1 cellular context compared by ENCODE assay signal in the genomic region with DNA sequence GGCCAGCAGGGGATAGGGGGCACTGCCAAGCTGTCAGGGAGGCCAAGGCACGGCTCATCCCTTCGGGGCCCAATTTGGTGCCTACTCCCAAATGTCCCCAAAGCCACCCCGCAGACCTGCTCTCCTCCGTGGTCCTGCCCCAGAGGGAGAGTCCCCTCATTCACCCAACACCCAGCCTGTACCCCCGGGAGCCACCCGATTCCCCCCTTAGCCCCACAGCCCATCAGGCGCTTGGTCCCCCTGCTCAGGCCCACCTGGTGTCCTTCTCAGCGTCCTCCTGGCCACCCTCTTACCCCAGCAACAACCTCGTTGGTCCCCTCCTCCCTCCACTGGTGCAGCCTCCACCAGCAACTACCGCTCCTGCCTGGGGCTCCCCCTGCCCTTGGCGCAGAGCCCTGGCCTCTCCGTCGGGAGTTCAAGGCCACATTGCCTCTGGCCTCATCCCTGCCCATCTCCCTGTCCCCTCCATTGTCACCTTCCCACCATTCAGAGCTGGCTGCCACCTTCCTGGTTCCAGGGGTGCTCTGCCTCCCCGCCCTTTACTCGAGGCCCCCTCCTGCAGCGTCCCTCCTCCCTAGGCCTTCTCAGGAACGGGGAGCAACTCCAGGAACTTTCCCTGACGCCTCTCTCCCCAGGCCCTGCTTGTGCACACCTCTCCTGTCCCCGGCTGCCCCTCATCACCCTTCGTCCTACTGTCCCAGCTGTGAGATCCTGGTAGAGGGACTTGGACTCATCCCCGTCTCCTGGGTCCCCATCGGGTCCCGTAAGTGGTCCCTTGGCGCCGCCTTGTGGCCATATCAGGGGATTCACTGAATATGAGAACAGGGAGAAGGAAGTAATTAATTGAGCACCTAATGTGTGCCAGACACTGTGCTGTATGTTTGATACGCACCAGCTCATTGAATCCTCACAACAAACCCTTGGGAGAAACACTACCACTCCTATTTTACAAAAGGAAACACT.
TF ChIP-seq lines count a peak whose summit lies in the region.

No MANE protein-coding gene starts in this region.

TF ChIP-seq in GM23338, 12 proteins besides CTCF, POLR2A, EP300 and RAD21 (continued from another document):
- TF ChIP-seq, protein P1, sequence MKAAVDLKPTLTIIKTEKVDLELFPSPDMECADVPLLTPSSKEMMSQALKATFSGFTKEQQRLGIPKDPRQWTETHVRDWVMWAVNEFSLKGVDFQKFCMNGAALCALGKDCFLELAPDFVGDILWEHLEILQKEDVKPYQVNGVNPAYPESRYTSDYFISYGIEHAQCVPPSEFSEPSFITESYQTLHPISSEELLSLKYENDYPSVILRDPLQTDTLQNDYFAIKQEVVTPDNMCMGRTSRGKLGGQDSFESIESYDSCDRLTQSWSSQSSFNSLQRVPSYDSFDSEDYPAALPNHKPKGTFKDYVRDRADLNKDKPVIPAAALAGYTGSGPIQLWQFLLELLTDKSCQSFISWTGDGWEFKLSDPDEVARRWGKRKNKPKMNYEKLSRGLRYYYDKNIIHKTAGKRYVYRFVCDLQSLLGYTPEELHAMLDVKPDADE (IDR thresholded peaks at IDR 0.05): no peak
- no peak for TF ChIP-seq CREB1 (CRISPR knock-in tag; IDR thresholded peaks at IDR 0.05; ENCODE audit: low read depth)
- TF ChIP-seq NANOG (IDR thresholded peaks at IDR 0.05; ENCODE audit: borderline replicate concordance): no peak
TF ChIP-seq in GM23338: peak in this region for 0.
